ENCODE assay signal across 1 cellular context in the genomic region with DNA sequence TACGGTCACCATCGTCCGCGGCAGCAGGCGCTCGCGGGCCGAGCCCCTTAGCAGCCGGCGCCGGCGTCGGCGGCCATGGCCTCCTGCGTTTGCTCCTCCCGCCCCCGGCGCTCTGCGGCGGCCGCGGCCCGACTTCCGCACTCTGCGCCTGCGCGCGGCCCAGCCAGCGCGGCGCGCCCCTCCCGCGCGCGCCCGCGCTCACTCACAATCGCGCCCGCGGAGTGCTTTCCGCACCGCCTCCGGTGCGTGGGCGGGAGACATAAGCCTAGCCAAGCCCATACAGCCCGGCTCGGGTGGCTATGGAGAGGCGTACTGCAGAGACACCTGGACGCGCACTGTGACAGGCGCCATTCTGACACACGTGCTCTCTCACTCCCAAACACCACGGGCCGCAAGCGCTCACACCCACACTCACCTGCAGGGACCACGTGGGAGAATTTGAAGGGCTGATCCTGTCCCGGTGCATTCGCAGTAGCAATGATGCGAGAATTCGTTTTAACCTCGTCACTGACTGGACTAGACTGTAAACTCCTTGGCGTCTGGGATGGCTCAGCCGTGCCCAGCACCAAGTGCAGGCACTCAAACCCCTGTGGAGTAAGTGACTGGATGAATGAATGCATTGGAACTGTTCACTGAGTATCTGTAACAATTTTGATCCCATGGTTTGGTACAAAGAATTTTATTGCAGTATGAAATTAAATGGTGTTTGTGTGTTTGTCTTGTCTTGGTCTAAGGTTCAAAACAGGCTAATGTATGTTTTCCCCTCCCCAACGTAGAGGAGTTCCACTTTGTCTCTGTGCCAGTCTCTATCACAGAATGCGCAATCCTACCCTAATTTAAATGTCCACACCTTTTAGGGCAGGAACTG.
TF ChIP-seq lines count a peak whose summit lies in the region.

A gene with protein sequence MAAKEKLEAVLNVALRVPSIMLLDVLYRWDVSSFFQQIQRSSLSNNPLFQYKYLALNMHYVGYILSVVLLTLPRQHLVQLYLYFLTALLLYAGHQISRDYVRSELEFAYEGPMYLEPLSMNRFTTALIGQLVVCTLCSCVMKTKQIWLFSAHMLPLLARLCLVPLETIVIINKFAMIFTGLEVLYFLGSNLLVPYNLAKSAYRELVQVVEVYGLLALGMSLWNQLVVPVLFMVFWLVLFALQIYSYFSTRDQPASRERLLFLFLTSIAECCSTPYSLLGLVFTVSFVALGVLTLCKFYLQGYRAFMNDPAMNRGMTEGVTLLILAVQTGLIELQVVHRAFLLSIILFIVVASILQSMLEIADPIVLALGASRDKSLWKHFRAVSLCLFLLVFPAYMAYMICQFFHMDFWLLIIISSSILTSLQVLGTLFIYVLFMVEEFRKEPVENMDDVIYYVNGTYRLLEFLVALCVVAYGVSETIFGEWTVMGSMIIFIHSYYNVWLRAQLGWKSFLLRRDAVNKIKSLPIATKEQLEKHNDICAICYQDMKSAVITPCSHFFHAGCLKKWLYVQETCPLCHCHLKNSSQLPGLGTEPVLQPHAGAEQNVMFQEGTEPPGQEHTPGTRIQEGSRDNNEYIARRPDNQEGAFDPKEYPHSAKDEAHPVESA (minus strand): TSS at position 116 of the 868 bp plus-strand sequence. CDS start 5,936 bp downstream, outside the sequence.

TF ChIP-seq in H1, 55 proteins besides CTCF, POLR2A, EP300 and RAD21 (continued from another document):
- TF ChIP-seq E2F6 (IDR thresholded peaks at IDR 0.05) (peak; percentile 96), CEBPB (IDR thresholded peaks at IDR 0.05; ENCODE audit: low read depth, low read length) (no peak), EGR1 (IDR thresholded peaks at IDR 0.05; ENCODE audit: borderline replicate concordance, low read depth, low read length) (peak; percentile 60), SP2 (IDR thresholded peaks at IDR 0.05; ENCODE audit: low read length) (no peak), PHF8 (conservative IDR thresholded peaks at IDR 0.05; ENCODE audit: low read depth, low read length) (no peak; the same call in none of the 2 replicates), KDM1A (IDR thresholded peaks at IDR 0.05; ENCODE audit: borderline replicate concordance, low read length) (no peak)
